16 cellular contexts compared by ENCODE assay signal in genomic region chr15:99508807-99509311, GRCh38. TPM values are rescaled to one million over a fixed set of nuclear protein-coding genes. Genes with fewer than 3 reads are reported as not detected.
A peak's percentile ranks its signal among the peaks of the same experiment; 100 is the strongest.
DNase-seq lines count a peak whose midpoint lies in the region; ATAC-seq, FAIRE-seq and TF ChIP-seq lines count a peak whose summit lies in the region.
"Had no signal": no experiment of that assay in that cellular context is flagged by ENCODE, and none has a peak within 500 bp of the region (broad histone marks: within the 10 kb centered on the region; RNA-seq: fewer than 3 reads in every experiment).

No MANE protein-coding gene starts in this region.

- H3K4me2 ChIP-seq in A549 = no peak overlapping the region

- FAIRE-seq in A549 (lab: Jason Lieb, UNC) (no peak), GM18507 (lab: Jason Lieb, UNC) (peak; percentile 15)
- FAIRE-seq: HTR-8/SVneo had no signal

- no peak overlapping the region for H3K4me3 ChIP-seq in A549
- H3K4me3 ChIP-seq: breast epithelium had no signal

- no peaks in the 10 kb centered on the region for H3K4me1 ChIP-seq in A549

- no peak overlapping the region for H3K27ac ChIP-seq in A549

- peak overlapping the region; percentile 39 for H3K4me3 Mint-ChIP-seq in activated B cell treated with CpG ODN at 0.5 μM for 24 hours

- POLR2A ChIA-PET in A549 (lab: Yijun Ruan, JAX) = no interaction called here
- POLR2A ChIA-PET in activated B cell treated with CpG ODN at 0.5 μM for 24 hours (lab: Charles Lee) = interaction anchor here (1.1 kb wide), 1 partner anchor 57 kb away, joined by 3 read pairs; the partner anchor contains the start of gene MEF2A

- TF ChIP-seq EP300 in A549 (IDR thresholded peaks at IDR 0.05) = no peak

- 50% methylated on average over 4 of the region's 4 CpGs for WGBS in A549 (ENCODE audit: missing lambda C conversion rate)

- H3K27ac Mint-ChIP-seq in activated B cell treated with CpG ODN at 0.5 μM for 24 hours = peak overlapping the region; percentile 97
- H3K27ac Mint-ChIP-seq: activated naive CD4-positive, alpha-beta T cell treated with anti-CD3 and anti-CD28 coated beads, Interleukin-2, amount 50 U/mL, for 72 hours had no signal

- DNase-seq in A549 (ENCODE audit: low read depth in 1 of 2, low spot score in 1 of 2) (no peak), GM18507 (ENCODE audit: extremely low spot score, insufficient read length, low read depth) (no peak), activated B cell treated with CpG ODN at 0.5 μM for 24 hours (no peak), pons (ENCODE audit: low spot score) (peak; percentile 37), mucosa of gallbladder (ENCODE audit: low spot score) (no peak), activated T-cell treated with anti-CD3 and anti-CD28 coated beads for 4 hours (no peak)
- DNase-seq: activated CD4-positive, alpha-beta T cell treated with anti-CD3 and anti-CD28 coated beads, Interleukin-2, amount 50 U/mL, for 1 hour; activated T-cell treated with anti-CD3 and anti-CD28 coated beads, Interleukin-2, amount 50 U/mL, for 1 hour; Calu3; NCI-H2171 treated with DMSO at 0.1 percent for 48 hours; NK-92 treated with Interleukin-12 subunit alpha and Interleukin-12 subunit beta, amount 100 ng/mL, for 24 hours had no signal

- no peak for TF ChIP-seq POLR2A in A549 (IDR thresholded peaks at IDR 0.05; ENCODE audit: low read length)

- no peaks in the 10 kb centered on the region for H3K9me3 ChIP-seq in A549
- H3K9me3 ChIP-seq: breast epithelium had no signal

- TF ChIP-seq CTCF in A549 (IDR thresholded peaks at IDR 0.05) = no peak
- no peak for TF ChIP-seq CTCF in activated B cell treated with CpG ODN at 0.5 μM for 24 hours (IDR thresholded peaks at IDR 0.05)

- H3K27me3 Mint-ChIP-seq in activated B cell treated with CpG ODN at 0.5 μM for 24 hours = no peaks in the 10 kb centered on the region

- no peaks in the 10 kb centered on the region for H3K36me3 Mint-ChIP-seq in activated B cell treated with CpG ODN at 0.5 μM for 24 hours (ENCODE audit: low read depth)
- H3K36me3 Mint-ChIP-seq: activated naive CD4-positive, alpha-beta T cell treated with anti-CD3 and anti-CD28 coated beads, Interleukin-2, amount 50 U/mL, for 72 hours had no signal

- no peak; a peak in 1 of 6 replicates for ATAC-seq in A549
- ATAC-seq in activated B cell treated with CpG ODN at 0.5 μM for 24 hours (ENCODE audit: low read depth) = no peak
- no peak for ATAC-seq in HG03521 (IDR thresholded peaks at IDR 0.05; ENCODE audit: unreplicated experiment)
- no peak for ATAC-seq in HG02642 (IDR thresholded peaks at IDR 0.05; ENCODE audit: poor library complexity, unreplicated experiment)
- ATAC-seq: activated naive CD4-positive, alpha-beta T cell treated with anti-CD3 and anti-CD28 coated beads, Interleukin-2, amount 50 U/mL, for 72 hours had no signal

- CTCF ChIA-PET in A549 (lab: Yijun Ruan, JAX) (no interaction called here), activated B cell treated with CpG ODN at 0.5 μM for 24 hours (lab: Charles Lee) (no interaction called here)

- H3K4me1 Mint-ChIP-seq in activated B cell treated with CpG ODN at 0.5 μM for 24 hours = peaks cover 96% of the 10 kb centered on the region

- intact Hi-C loops in activated B cell treated with CpG ODN at 0.5 μM for 24 hours (cut with micrococcal nuclease) = loop anchor here (10.0 kb wide), 3 partner anchors 164 to 1416 kb away; no protein-coding TSS in a partner anchor

- peaks cover 3% of the 10 kb centered on the region for H3K9me3 Mint-ChIP-seq in activated B cell treated with CpG ODN at 0.5 μM for 24 hours
- H3K9me3 Mint-ChIP-seq: activated naive CD4-positive, alpha-beta T cell treated with anti-CD3 and anti-CD28 coated beads, Interleukin-2, amount 50 U/mL, for 72 hours had no signal

- TF ChIP-seq RAD21 in A549 (conservative IDR thresholded peaks at IDR 0.05 in 1 of 2, IDR thresholded peaks at IDR 0.05 in 1 of 2) = no peak

TF ChIP-seq in A549, 52 proteins besides CTCF, POLR2A, EP300 and RAD21:
- TF ChIP-seq ZFP36 (IDR thresholded peaks at IDR 0.05; ENCODE audit: borderline replicate concordance, partially characterized antibody) = no peak
- TF ChIP-seq, protein P1, sequence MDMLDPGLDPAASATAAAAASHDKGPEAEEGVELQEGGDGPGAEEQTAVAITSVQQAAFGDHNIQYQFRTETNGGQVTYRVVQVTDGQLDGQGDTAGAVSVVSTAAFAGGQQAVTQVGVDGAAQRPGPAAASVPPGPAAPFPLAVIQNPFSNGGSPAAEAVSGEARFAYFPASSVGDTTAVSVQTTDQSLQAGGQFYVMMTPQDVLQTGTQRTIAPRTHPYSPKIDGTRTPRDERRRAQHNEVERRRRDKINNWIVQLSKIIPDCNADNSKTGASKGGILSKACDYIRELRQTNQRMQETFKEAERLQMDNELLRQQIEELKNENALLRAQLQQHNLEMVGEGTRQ (IDR thresholded peaks at IDR 0.05) = peak; percentile 45; the same call in 1 of the 2 replicates

RNA-seq across cellular contexts. Expression of gene MEF2A, which starts 56.9 kb away (rescaled TPM):
- polyA plus RNA-seq in A549 (2011; rRNA removed) (34.1 and 43.4 TPM in 2 replicates), A549 (2017; fragmentation: RNase III; extraction: RNeasy Plus Mini Kit Qiagen cat#74134 plus additional on column Dnase treatment) (14.2 to 15.0 TPM (median 14.6 TPM) in 3 replicates)
- 11.6 and 14.1 TPM in 2 replicates for polyA plus RNA-seq in A549 (2012; cell fraction: cytosol; rRNA removed)
- polyA plus RNA-seq in A549 (2012; cell fraction: nucleus; rRNA removed) = 23.1 and 23.8 TPM in 2 replicates
- polyA minus RNA-seq in A549 (2011; rRNA and poly(A)+ RNA removed) = 43.5 and 49.5 TPM in 2 replicates
- total RNA-seq in activated B cell treated with CpG ODN at 0.5 μM for 24 hours (75.7 and 88.3 TPM in 2 replicates), mucosa of gallbladder (50.6 TPM)
